ENCODE assay signal across 2 cellular contexts in genomic region chr17:11610999-11611566, GRCh38.
TF ChIP-seq lines count a peak whose summit lies in the region.

No MANE protein-coding gene starts in this region.

TF ChIP-seq in SK-N-SH, 30 proteins besides CTCF, POLR2A, EP300 and RAD21:
- no peak for TF ChIP-seq CHD2 (IDR thresholded peaks at IDR 0.05; ENCODE audit: low read length, partially characterized antibody)
- no peak for TF ChIP-seq SMC3 (IDR thresholded peaks at IDR 0.05; ENCODE audit: low read depth, low read length)
- TF ChIP-seq JUND (IDR thresholded peaks at IDR 0.05): no peak
- TF ChIP-seq USF1 (IDR thresholded peaks at IDR 0.05; ENCODE audit: borderline replicate concordance, low read depth): peak; percentile 50; the same call in 1 of the 2 replicates
- no peak for TF ChIP-seq FOSL2 (IDR thresholded peaks at IDR 0.05; ENCODE audit: borderline replicate concordance, low read depth)
- no peak for TF ChIP-seq IRF3 (IDR thresholded peaks at IDR 0.05; ENCODE audit: low read depth, low read length)
- TF ChIP-seq RCOR1 (IDR thresholded peaks at IDR 0.05; ENCODE audit: low read length): peak; percentile 92; the same call in 1 of the 2 replicates
- peak; percentile 76 for TF ChIP-seq GATA2 (CRISPR knock-in tag; IDR thresholded peaks at IDR 0.05)
- TF ChIP-seq RFX5 (IDR thresholded peaks at IDR 0.05; ENCODE audit: low read length): no peak
- no peak for TF ChIP-seq FOXM1 (IDR thresholded peaks at IDR 0.05; ENCODE audit: low read depth)
- peak; percentile 89 for TF ChIP-seq FOXJ3 (CRISPR knock-in tag; IDR thresholded peaks at IDR 0.05)
TF ChIP-seq in SK-N-SH: peak in this region for 4.

TF ChIP-seq in H1, 55 proteins besides CTCF, POLR2A, EP300 and RAD21:
- no peak for TF ChIP-seq SP1 (IDR thresholded peaks at IDR 0.05; ENCODE audit: low read depth, low read length)
- TF ChIP-seq CHD2 (IDR thresholded peaks at IDR 0.05; ENCODE audit: low read length): no peak
- TF ChIP-seq HDAC6 (IDR thresholded peaks at IDR 0.05; ENCODE audit: low read depth, low read length): no peak
